10 cellular contexts compared by ENCODE assay signal in genomic region chr7:1192171-1192676, GRCh38. TPM values are rescaled to one million over a fixed set of nuclear protein-coding genes. Genes with fewer than 3 reads are reported as not detected.
DNase-seq lines count a peak whose midpoint lies in the region; ATAC-seq and TF ChIP-seq lines count a peak whose summit lies in the region.
"Had no signal": no experiment of that assay in that cellular context is flagged by ENCODE, and none has a peak within 500 bp of the region (broad histone marks: within the 10 kb centered on the region; RNA-seq: fewer than 3 reads in every experiment).

No MANE protein-coding gene starts in this region.

- no peaks in the 10 kb centered on the region for H3K36me3 ChIP-seq in BJ (ENCODE audit: control insufficient read depth, insufficient read depth, low read length)
- no peaks in the 10 kb centered on the region for H3K36me3 ChIP-seq in HEK293 (ENCODE audit: control insufficient read depth in 2 of 2, insufficient read depth in 1 of 2, low read length in 2 of 2)

- no peaks in the 10 kb centered on the region for H3K36me3 Mint-ChIP-seq in T-cell

- peaks cover 3% of the 10 kb centered on the region for H3K27me3 ChIP-seq in BJ (ENCODE audit: control insufficient read depth, insufficient read depth, low read length)
- peaks cover 0 to 60% (median 19%) of the 10 kb centered on the region in 45 donors for H3K27me3 ChIP-seq in dorsolateral prefrontal cortex

- CTCF ChIA-PET in BJ (lab: Yijun Ruan, JAX) (interaction anchor here (0.7 to 4.5 kb wide), 10 partner anchors 9 to 282 kb away, joined by 3 to 53 read pairs (median 14); no protein-coding TSS in a partner anchor), HEK293 (lab: Yijun Ruan, JAX) (interaction anchor here (0.8 to 4.3 kb wide), 6 partner anchors 9 to 319 kb away, joined by 3 to 34 read pairs (median 6); no protein-coding TSS in a partner anchor), T-cell (lab: Charles Lee) (no interaction called here)

- H3K27ac ChIP-seq in HEK293 (ENCODE audit: extremely low read depth, low read depth, low read length), result no peak overlapping the region
- no peak overlapping the region for H3K27ac ChIP-seq in dorsolateral prefrontal cortex

- H3K9me3 Mint-ChIP-seq in T-cell, result no peaks in the 10 kb centered on the region

- H3K4me1 ChIP-seq in HEK293 (ENCODE audit: control insufficient read depth, insufficient read depth, low read length), result no peaks in the 10 kb centered on the region

- ATAC-seq in T-cell (replicated peaks in 1 of 4) (peak in 2 of 4 experiments; percentile 69 to 73), HG03095 (IDR thresholded peaks at IDR 0.05; ENCODE audit: unreplicated experiment) (no peak)
- ATAC-seq: GM12878 had no signal

- H3K4me3 ChIP-seq in BJ (ENCODE audit: low read depth, low read length), result no peak overlapping the region
- no peak overlapping the region for H3K4me3 ChIP-seq in HEK293 (ENCODE audit: low read depth, low read length)
- H3K4me3 ChIP-seq in foreskin fibroblast (ENCODE audit: low read depth in 1 of 2, low read length in 2 of 2), result no peak overlapping the region
- no peak overlapping the region for H3K4me3 ChIP-seq in dorsolateral prefrontal cortex
- H3K4me3 ChIP-seq: GM12878 had no signal

- DNase-seq in BJ (ENCODE audit: low read depth) (peak; percentile 35), T-cell (peak in 1 of 34 experiments; percentile 10), foreskin fibroblast (peak; percentile 72 to 83), dorsolateral prefrontal cortex (no peak), cerebellum (ENCODE audit: low spot score) (no peak), NCI-H524 (lab: John Stamatoyannopoulos, UW) (no peak)
- DNase-seq: amniotic stem cell had no signal

- peaks cover 9 to 13% (median 11%) of the 10 kb centered on the region in 3 donors for H3K4me1 Mint-ChIP-seq in T-cell

- no peak for TF ChIP-seq CTCF in BJ (IDR thresholded peaks at IDR 0.05; ENCODE audit: insufficient read depth, low read depth, low read length)
- TF ChIP-seq CTCF in HEK293 (tag by site-specific recombination; IDR thresholded peaks at IDR 0.05), result no peak
- TF ChIP-seq CTCF in foreskin fibroblast (IDR thresholded peaks at IDR 0.05; ENCODE audit: low read depth, low read length), result no peak
- TF ChIP-seq CTCF in dorsolateral prefrontal cortex (IDR thresholded peaks at IDR 0.05 in 54 of 56, conservative IDR thresholded peaks at IDR 0.05 in 2 of 56; ENCODE audit: low read depth in 1 of 56, partially characterized antibody in 56 of 56), result no peak

- no peaks in the 10 kb centered on the region for H3K9me3 ChIP-seq in HEK293 (ENCODE audit: control insufficient read depth, insufficient read depth, low read depth, low read length)

- H3K27ac Mint-ChIP-seq in T-cell, result peak overlapping the region in 1 of 2 donors; percentile 12

- H3K4me3 Mint-ChIP-seq in T-cell, result peak overlapping the region in 2 of 3 donors; percentile 37 to 41

- peaks cover 10 to 17% of the 10 kb centered on the region in 2 donors for H3K27me3 Mint-ChIP-seq in T-cell

- intact Hi-C loops in dorsolateral prefrontal cortex (cut with DNase I), result loop anchor here (2.0 to 10.0 kb wide), 3 partner anchors 243 to 283 kb away; no protein-coding TSS in a partner anchor

- POLR2A ChIA-PET in BJ (lab: Charles Lee), result no interaction called here
- POLR2A ChIA-PET in HEK293 (lab: Yijun Ruan, JAX), result no interaction called here
- POLR2A ChIA-PET in T-cell (lab: Charles Lee), result no interaction called here

TF ChIP-seq in HEK293, 187 proteins besides CTCF, POLR2A, EP300 and RAD21 (continues in another document):
- TF ChIP-seq ZNF266 (tag by site-specific recombination; IDR thresholded peaks at IDR 0.05; ENCODE audit: low read depth) (no peak), TSHZ1 (tag by site-specific recombination; IDR thresholded peaks at IDR 0.05; ENCODE audit: borderline replicate concordance) (no peak), ZNF133 (tag by site-specific recombination; IDR thresholded peaks at IDR 0.05) (0 out of 2 replicates have a peak, but pooled peaks have one; percentile 21), ZNF449 (tag by site-specific recombination; IDR thresholded peaks at IDR 0.05) (no peak), ZNF311 (tag by site-specific recombination; IDR thresholded peaks at IDR 0.05; ENCODE audit: borderline replicate concordance) (no peak), ZNF394 (tag by site-specific recombination; IDR thresholded peaks at IDR 0.05; ENCODE audit: borderline replicate concordance) (no peak), ZNF692 (tag by site-specific recombination; IDR thresholded peaks at IDR 0.05) (no peak)
- TF ChIP-seq, protein P1, sequence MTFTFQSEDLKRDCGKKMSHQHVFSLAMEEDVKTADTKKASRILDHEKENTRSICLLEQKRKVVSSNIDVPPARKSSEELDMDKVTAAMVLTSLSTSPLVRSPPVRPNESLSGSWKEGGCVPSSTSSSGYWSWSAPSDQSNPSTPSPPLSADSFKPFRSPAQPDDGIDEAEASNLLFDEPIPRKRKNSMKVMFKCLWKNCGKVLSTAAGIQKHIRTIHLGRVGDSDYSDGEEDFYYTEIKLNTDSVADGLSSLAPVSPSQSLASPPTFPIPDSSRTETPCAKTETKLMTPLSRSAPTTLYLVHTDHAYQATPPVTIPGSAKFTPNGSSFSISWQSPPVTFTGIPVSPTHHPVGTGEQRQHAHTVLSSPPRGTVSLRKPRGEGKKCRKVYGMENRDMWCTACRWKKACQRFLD (tag by site-specific recombination; IDR thresholded peaks at IDR 0.05), result no peak
- TF ChIP-seq, protein P2, sequence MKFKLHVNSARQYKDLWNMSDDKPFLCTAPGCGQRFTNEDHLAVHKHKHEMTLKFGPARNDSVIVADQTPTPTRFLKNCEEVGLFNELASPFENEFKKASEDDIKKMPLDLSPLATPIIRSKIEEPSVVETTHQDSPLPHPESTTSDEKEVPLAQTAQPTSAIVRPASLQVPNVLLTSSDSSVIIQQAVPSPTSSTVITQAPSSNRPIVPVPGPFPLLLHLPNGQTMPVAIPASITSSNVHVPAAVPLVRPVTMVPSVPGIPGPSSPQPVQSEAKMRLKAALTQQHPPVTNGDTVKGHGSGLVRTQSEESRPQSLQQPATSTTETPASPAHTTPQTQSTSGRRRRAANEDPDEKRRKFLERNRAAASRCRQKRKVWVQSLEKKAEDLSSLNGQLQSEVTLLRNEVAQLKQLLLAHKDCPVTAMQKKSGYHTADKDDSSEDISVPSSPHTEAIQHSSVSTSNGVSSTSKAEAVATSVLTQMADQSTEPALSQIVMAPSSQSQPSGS (tag by site-specific recombination; IDR thresholded peaks at IDR 0.05; ENCODE audit: low read depth), result peak; percentile 90

RNA-seq across cellular contexts. Expression of gene ZFAND2A, which starts 32.2 kb away (rescaled TPM):
- polyA plus RNA-seq in BJ (2011; rRNA removed), result 43.6 and 46.3 TPM in 2 replicates
- 11.3 and 20.2 TPM in 2 replicates for polyA minus RNA-seq in BJ (2011; rRNA and poly(A)+ RNA removed)
- total RNA-seq in T-cell, result 10 to 100 TPM; 26.6 to 77.3 (median 30.1) TPM
- 100 to 1,000 TPM in 3 of 120 experiments, 10 to 100 TPM in 117; 29.9 to 140 (median 46.0) TPM for total RNA-seq in dorsolateral prefrontal cortex
- 13.7 TPM for total RNA-seq in cerebellum

RNA-seq across cellular contexts. Expression of gene UNCX, which starts 40.4 kb away (rescaled TPM):
- polyA plus RNA-seq in BJ (2011; rRNA removed), result not detected in 2 replicates
- not detected in 2 replicates for polyA minus RNA-seq in BJ (2011; rRNA and poly(A)+ RNA removed)
- total RNA-seq in T-cell (not detected), dorsolateral prefrontal cortex (not detected), cerebellum (15.5 TPM)
- total RNA-seq: GM12878 had no signal
- polyA plus RNA-seq: GM12878 had no signal

Comparison
In these comparisons a context has a peak if more than half of its experiments do, and no peak if none do; other contexts are left out.
1. DNase-seq: peak in BJ (single experiment) and foreskin fibroblast (2 of 2); none in dorsolateral prefrontal cortex (0 of 10), cerebellum (single experiment) and NCI-H524 (0 of 2).
2. RNA of gene UNCX, which starts 40.4 kb away (total RNA-seq): 15.5 TPM in cerebellum (single experiment); not detected in T-cell and not detected in dorsolateral prefrontal cortex; every median in the first group is over 10 times any median in the second.
3. CTCF ChIA-PET loops: an anchor here in BJ (0.7 to 4.5 kb wide) and HEK293 (0.8 to 4.3 kb wide); none called in T-cell.